Comparison of ENCODE assay signal across 12 cellular contexts in genomic region chr5:76292923-76293322, GRCh38.
DNase-seq lines count a peak whose midpoint lies in the region; ATAC-seq and TF ChIP-seq lines count a peak whose summit lies in the region.
"Had no signal": no experiment of that assay in that cellular context is flagged by ENCODE, and none has a peak within 500 bp of the region (broad histone marks: within the 10 kb centered on the region; RNA-seq: fewer than 3 reads in every experiment).

No MANE protein-coding gene starts in this region.

- intact Hi-C loops in thyroid gland (cut with DNase I) = no loop called here

- peak overlapping the region; percentile 57 to 82 (median 74); a peak in 21 of 22 replicates for H3K4me2 ChIP-seq in BLaER1 treated with 17β-estradiol and CSF1 and Interleukin-3, amounts not matched to agents 10 nM and 100 nM
- no peak overlapping the region for H3K4me2 ChIP-seq in SK-N-SH

- TF ChIP-seq CTCF in thyroid gland (IDR thresholded peaks at IDR 0.05) = no peak
- TF ChIP-seq CTCF in SK-N-SH (IDR thresholded peaks at IDR 0.05) = no peak

- DNase-seq in RPMI8226 (peak; percentile 79), thyroid gland (no peak), SK-N-SH (no peak)
- DNase-seq in stimulated activated CD4-positive, alpha-beta T cell treated with anti-CD3 and anti-CD28 coated beads, Interleukin-2, amount 100 ng/mL, for 48 hours = no peak
- DNase-seq: activated naive CD4-positive, alpha-beta T cell treated with anti-CD3 and anti-CD28 coated beads, Interleukin-2, amount 50 U/mL, for 16 hours; NCI-H1105 treated with DMSO at 0.1 percent for 48 hours; stimulated activated CD4-positive, alpha-beta T cell treated with anti-CD3 and anti-CD28 coated beads, Interleukin-4, amount 100 ng/mL, for 24 hours had no signal

- no peak overlapping the region for H2AFZ ChIP-seq in SK-N-SH (ENCODE audit: low read depth)

- no peaks in the 10 kb centered on the region for H4K20me1 ChIP-seq in BLaER1 treated with 17β-estradiol and CSF1 and Interleukin-3, amounts not matched to agents 10 nM and 100 nM
- H4K20me1 ChIP-seq in SK-N-SH (ENCODE audit: insufficient read depth) = no peaks in the 10 kb centered on the region

- no peak for TF ChIP-seq EP300 in SK-N-SH (IDR thresholded peaks at IDR 0.05; ENCODE audit: borderline replicate concordance in 1 of 2, low read depth in 1 of 2, low read length in 1 of 2)

- H3K9ac ChIP-seq in BLaER1 treated with 17β-estradiol and CSF1 and Interleukin-3, amounts not matched to agents 10 nM and 100 nM = peak overlapping the region in 4 of 11 experiments; percentile 40 to 76 (median 66); a peak in 7 of 22 replicates
- no peak overlapping the region for H3K9ac ChIP-seq in SK-N-SH

- no peak for TF ChIP-seq RAD21 in SK-N-SH (IDR thresholded peaks at IDR 0.05; ENCODE audit: low read length)

- ATAC-seq in GM19351 (IDR thresholded peaks at IDR 0.05; ENCODE audit: unreplicated experiment) = peak; percentile 68
- peak; percentile 79 for ATAC-seq in HG03095 (IDR thresholded peaks at IDR 0.05; ENCODE audit: unreplicated experiment)
- no peak for ATAC-seq in HG02970 (IDR thresholded peaks at IDR 0.05; ENCODE audit: low FRiP score, unreplicated experiment)

- peaks cover 35 to 86% (median 38%) of the 10 kb centered on the region in 10 experiments for H3K4me1 ChIP-seq in BLaER1 treated with 17β-estradiol and CSF1 and Interleukin-3, amounts not matched to agents 10 nM and 100 nM
- H3K4me1 ChIP-seq in thyroid gland = peaks cover 9 to 34% of the 10 kb centered on the region in 2 donors
- H3K4me1 ChIP-seq in SK-N-SH (ENCODE audit: control insufficient read depth in 1 of 2, insufficient read depth in 2 of 2, low read depth in 1 of 2, low read length in 1 of 2) = no peaks in the 10 kb centered on the region
- H3K4me1 ChIP-seq: esophagus muscularis mucosa had no signal

- H3K9me2 ChIP-seq in SK-N-SH = no peaks in the 10 kb centered on the region

- H3K79me2 ChIP-seq in SK-N-SH (ENCODE audit: insufficient read depth) = no peaks in the 10 kb centered on the region

- no peaks in the 10 kb centered on the region for H3K36me3 ChIP-seq in BLaER1 treated with 17β-estradiol and CSF1 and Interleukin-3, amounts not matched to agents 10 nM and 100 nM
- H3K36me3 ChIP-seq in thyroid gland (no peaks in the 10 kb centered on the region), SK-N-SH (replicated peaks in 1 of 2; ENCODE audit: control insufficient read depth in 1 of 2, insufficient read depth in 2 of 2, low read length in 1 of 2) (peaks cover 0 to 4% of the 10 kb centered on the region in 2 experiments)
- H3K36me3 ChIP-seq: esophagus muscularis mucosa had no signal

- H3K27me3 ChIP-seq in BLaER1 treated with 17β-estradiol and CSF1 and Interleukin-3, amounts not matched to agents 10 nM and 100 nM = no peaks in the 10 kb centered on the region
- H3K27me3 ChIP-seq in thyroid gland (no peaks in the 10 kb centered on the region), SK-N-SH (ENCODE audit: insufficient read depth) (no peaks in the 10 kb centered on the region; the same call in 1 of the 2 replicates)

- POLR2A ChIA-PET in SK-N-SH (lab: Yijun Ruan, JAX) = no interaction called here

- peak overlapping the region in 8 of 11 experiments; percentile 55 to 94 (median 71); a peak in 16 of 22 replicates for H3K27ac ChIP-seq in BLaER1 treated with 17β-estradiol and CSF1 and Interleukin-3, amounts not matched to agents 10 nM and 100 nM
- H3K27ac ChIP-seq in thyroid gland = no peak overlapping the region
- no peak overlapping the region for H3K27ac ChIP-seq in SK-N-SH (ENCODE audit: low read depth in 2 of 2, low read length in 1 of 2)

- H3K4me3 ChIP-seq in BLaER1 treated with 17β-estradiol and CSF1 and Interleukin-3, amounts not matched to agents 10 nM and 100 nM = no peak overlapping the region
- H3K4me3 ChIP-seq in thyroid gland (replicated peaks in 1 of 3) (no peak overlapping the region), SK-N-SH (ENCODE audit: low read depth in 2 of 2, low read length in 1 of 2) (no peak overlapping the region)
- H3K4me3 ChIP-seq: esophagus muscularis mucosa had no signal

- no peak for TF ChIP-seq POLR2A in thyroid gland (IDR thresholded peaks at IDR 0.05)

- H3K9me3 ChIP-seq in BLaER1 treated with 17β-estradiol and CSF1 and Interleukin-3, amounts not matched to agents 10 nM and 100 nM (replicated peaks in 1 of 11) = no peaks in the 10 kb centered on the region
- H3K9me3 ChIP-seq in thyroid gland (no peaks in the 10 kb centered on the region), SK-N-SH (no peaks in the 10 kb centered on the region)
- H3K9me3 ChIP-seq: esophagus muscularis mucosa had no signal

- H3F3A ChIP-seq in SK-N-SH (replicated peaks; ENCODE audit: insufficient read depth) = no peaks in the 10 kb centered on the region

- CTCF ChIA-PET in SK-N-SH (lab: Yijun Ruan, JAX) = interaction anchor here (1.9 kb wide), 1 partner anchor 37 kb away, joined by 6 read pairs; no protein-coding TSS in a partner anchor

- 91 to 95% methylated on average over 1 of the region's 1 CpG for WGBS in thyroid gland, 2 donors
- 36% methylated on average over 1 of the region's 1 CpG for WGBS in SK-N-SH (ENCODE audit: low lambda C conversion rate)

TF ChIP-seq in SK-N-SH, 30 proteins besides CTCF, POLR2A, EP300 and RAD21:
- no peak for TF ChIP-seq REST (IDR thresholded peaks at IDR 0.05; ENCODE audit: low read depth, low read length)
- TF ChIP-seq USF1 (IDR thresholded peaks at IDR 0.05; ENCODE audit: borderline replicate concordance, low read depth) = no peak
- no peak for TF ChIP-seq SIN3A (IDR thresholded peaks at IDR 0.05; ENCODE audit: borderline replicate concordance, low read depth, low read length)
- TF ChIP-seq NFIC (IDR thresholded peaks at IDR 0.05; ENCODE audit: borderline replicate concordance) = no peak
- no peak for TF ChIP-seq YY1 (IDR thresholded peaks at IDR 0.05; ENCODE audit: low read depth)
- no peak for TF ChIP-seq RXRA (IDR thresholded peaks at IDR 0.05; ENCODE audit: borderline replicate concordance, low read depth)
- TF ChIP-seq TAF1 (IDR thresholded peaks at IDR 0.05; ENCODE audit: borderline replicate concordance, low read depth, low read length) = no peak
- no peak for TF ChIP-seq GABPA (IDR thresholded peaks at IDR 0.05; ENCODE audit: low read depth)
- TF ChIP-seq ELF1 (IDR thresholded peaks at IDR 0.05) = no peak
- TF ChIP-seq FOXM1 (IDR thresholded peaks at IDR 0.05; ENCODE audit: low read depth) = no peak
- TF ChIP-seq RFX5 (IDR thresholded peaks at IDR 0.05; ENCODE audit: low read length) = no peak
- no peak for TF ChIP-seq FOXJ3 (CRISPR knock-in tag; IDR thresholded peaks at IDR 0.05)
- no peak for TF ChIP-seq PBX3 (IDR thresholded peaks at IDR 0.05)
- TF ChIP-seq TEAD4 (IDR thresholded peaks at IDR 0.05; ENCODE audit: borderline replicate concordance, insufficient read depth) = no peak
- no peak for TF ChIP-seq POLR2AphosphoS5 (IDR thresholded peaks at IDR 0.05; ENCODE audit: low read depth, low read length)
TF ChIP-seq in SK-N-SH: peak in this region for 0.

Comparison
In these comparisons a context has a peak if more than half of its experiments do, and no peak if none do; other contexts are left out.
1. H3K27ac ChIP-seq: peak in BLaER1 treated with 17β-estradiol and CSF1 and Interleukin-3, amounts not matched to agents 10 nM and 100 nM (8 of 11); none in thyroid gland (0 of 3) and SK-N-SH (0 of 2).